In genomic region chr1:91617242-91617837, GRCh38 we compare ENCODE assay signal across 9 cellular contexts.
A peak's percentile ranks its signal among the peaks of the same experiment; 100 is the strongest.
DNase-seq lines count a peak whose midpoint lies in the region; ATAC-seq and TF ChIP-seq lines count a peak whose summit lies in the region.
"Had no signal": no experiment of that assay in that cellular context is flagged by ENCODE, and none has a peak within 500 bp of the region (broad histone marks: within the 10 kb centered on the region; RNA-seq: fewer than 3 reads in every experiment).

No MANE protein-coding gene starts in this region.

- peak; percentile 58 for TF ChIP-seq CTCF in GM10248 (IDR thresholded peaks at IDR 0.05; ENCODE audit: control extremely low read depth, extremely low read depth, low read depth, missing control alignments)
- TF ChIP-seq CTCF in body of pancreas (IDR thresholded peaks at IDR 0.05): peak; percentile 51 to 93 (median 83)
- TF ChIP-seq CTCF in mucosa of descending colon (IDR thresholded peaks at IDR 0.05): no peak

- H3K36me3 ChIP-seq in body of pancreas (replicated peaks in 1 of 2; ENCODE audit: insufficient read depth in 1 of 2, low read depth in 2 of 2) (no peaks in the 10 kb centered on the region), mucosa of descending colon (ENCODE audit: low read depth) (no peaks in the 10 kb centered on the region)

- 18 to 19% methylated on average over 6 of the region's 6 CpGs for WGBS in body of pancreas, 2 donors

- H3K27ac ChIP-seq in body of pancreas: peak overlapping the region in 1 of 4 donors; percentile 54

- CTCF ChIA-PET in GM10248 (lab: Yijun Ruan, JAX): interaction anchor here (1.2 to 1.3 kb wide), 3 partner anchors 32 to 309 kb away, joined by 3 to 6 read pairs (median 4); no protein-coding TSS in a partner anchor

- peak; percentile 99 for ATAC-seq in body of pancreas
- ATAC-seq in mucosa of descending colon: peak; percentile 87

- H3K27me3 ChIP-seq in body of pancreas: no peaks in the 10 kb centered on the region

- TF ChIP-seq POLR2A in body of pancreas (IDR thresholded peaks at IDR 0.05): no peak

- POLR2A ChIA-PET in GM10248 (lab: Yijun Ruan, JAX): no interaction called here

- intact Hi-C loops in body of pancreas (cut with DNase I): loop anchor here (5.0 kb wide), 1 partner anchor 305 kb away; no protein-coding TSS in a partner anchor
- intact Hi-C loops in mucosa of descending colon (cut with DNase I, micrococcal nuclease): no loop called here

- H3K9me3 ChIP-seq in body of pancreas: no peaks in the 10 kb centered on the region
- no peaks in the 10 kb centered on the region for H3K9me3 ChIP-seq in mucosa of descending colon

- H3K4me3 ChIP-seq in body of pancreas: no peak overlapping the region
- no peak overlapping the region for H3K4me3 ChIP-seq in mucosa of descending colon

- DNase-seq in GM10248 (ENCODE audit: extremely low spot score): no peak
- peak; percentile 9 for DNase-seq in NAMALWA (ENCODE audit: low spot score)
- DNase-seq in body of pancreas: peak; percentile 81 to 90 (median 90)
- peak; percentile 36 to 56 (median 44) for DNase-seq in mucosa of descending colon
- no peak for DNase-seq in RKO (ENCODE audit: low spot score)
- DNase-seq in DMS114 treated with DMSO at 0.1 percent for 48 hours (lab: John Stamatoyannopoulos, UW; ENCODE audit: unreplicated experiment): no peak
- DNase-seq in medulla oblongata (ENCODE audit: extremely low spot score): no peak
- no peak for DNase-seq in NCI-H524 treated with DMSO at 0.1 percent for 48 hours (lab: John Stamatoyannopoulos, UW)
- DNase-seq: MV-4-11 had no signal

- H3K4me1 ChIP-seq in body of pancreas: peaks cover 19% of the 10 kb centered on the region
- H3K4me1 ChIP-seq in mucosa of descending colon (ENCODE audit: low read depth): no peaks in the 10 kb centered on the region

Comparison
In these comparisons a context has a peak if more than half of its experiments do, and no peak if none do; other contexts are left out.
1. DNase-seq: peak in NAMALWA (single experiment), body of pancreas (4 of 4) and mucosa of descending colon (3 of 3); none in GM10248 (single experiment), RKO (single experiment), DMS114 treated with DMSO at 0.1 percent for 48 hours (single experiment), medulla oblongata (single experiment) and NCI-H524 treated with DMSO at 0.1 percent for 48 hours (single experiment).